Comparison of ENCODE assay signal across 7 cellular contexts in genomic region chr19:4950650-4951049, GRCh38. TPM values are rescaled to one million over a fixed set of nuclear protein-coding genes. Genes with fewer than 3 reads are reported as not detected.
"Had no signal": no experiment of that assay in that cellular context is flagged by ENCODE, and none has a peak within 500 bp of the region (broad histone marks: within the 10 kb centered on the region; RNA-seq: fewer than 3 reads in every experiment).

No MANE protein-coding gene starts in this region.

RNA-seq across cellular contexts. Expression of gene ARRDC5, which starts 48.0 kb away (rescaled TPM):
- total RNA-seq: astrocyte, bronchial epithelial cell, endothelial cell of umbilical vein, fibroblast of lung, fibroblast of villous mesenchyme, glomerular endothelial cell, WTC11 had no signal
